Comparison of ENCODE assay signal across 8 cellular contexts in genomic region chr1:109498161-109498801, GRCh38. TPM values are rescaled to one million over a fixed set of nuclear protein-coding genes. Genes with fewer than 3 reads are reported as not detected.
DNase-seq lines count a peak whose midpoint lies in the region; ATAC-seq and TF ChIP-seq lines count a peak whose summit lies in the region.

No MANE protein-coding gene starts in this region.

- peak; percentile 37 to 61 (median 53); a peak in 5 of 6 replicates for TF ChIP-seq CTCF in HCT116 (IDR thresholded peaks at IDR 0.05 in 2 of 3, conservative IDR thresholded peaks at IDR 0.05 in 1 of 3; ENCODE audit: borderline replicate concordance in 1 of 3, insufficient read depth in 1 of 3, low read depth in 2 of 3, low read length in 2 of 3)

- no peaks in the 10 kb centered on the region for H3K9me2 ChIP-seq in HCT116 (ENCODE audit: insufficient read depth)

- no TSS peak for BruUV-seq in HCT116 (replicated peaks; lab: Mats Ljungman, UMichigan)

- H2AFZ ChIP-seq in HCT116 (ENCODE audit: low read depth, low read length, poor library complexity, severe bottlenecking), result no peak overlapping the region

- H3K4me3 ChIP-seq in HCT116 (replicated peaks in 1 of 2; ENCODE audit: low read depth in 1 of 2, low read length in 2 of 2), result no peak overlapping the region

- H3K36me3 ChIP-seq in HCT116 (ENCODE audit: control insufficient read depth in 1 of 2, insufficient read depth in 2 of 2, low read length in 2 of 2), result peaks cover 4 to 5% of the 10 kb centered on the region in 2 experiments; a peak in 1 of 4 replicates

- H3K27ac ChIP-seq in HCT116 (ENCODE audit: low read depth, low read length), result no peak overlapping the region

- RAD21 ChIA-PET in HCT116 (lab: Charles Lee; ENCODE audit: low non-redundant PET in 1 of 2, low total read pairs in 2 of 2, uncharacterized antibody in 2 of 2, unreplicated experiment in 2 of 2), result interaction anchor here in 1 of 2 experiments (1.8 kb wide), 1 partner anchor 34 kb away, joined by 6 read pairs; no protein-coding TSS in a partner anchor

- no peaks in the 10 kb centered on the region for H3K9me3 ChIP-seq in HCT116 (ENCODE audit: control insufficient read depth in 1 of 2, insufficient read depth in 1 of 2, low read depth in 1 of 2, low read length in 2 of 2)

- no peaks in the 10 kb centered on the region; the same call in 1 of the 2 replicates for H3K79me2 ChIP-seq in HCT116 (ENCODE audit: insufficient read depth, low read length)

- no peak overlapping the region for H3K9ac ChIP-seq in HCT116 (ENCODE audit: low read length)

- DNase-seq in Ammon's horn (ENCODE audit: low spot score) (peak; percentile 58), HCT116 (ENCODE audit: low read depth, low spot score) (no peak), SHP77 treated with DMSO at 0.1 percent for 48 hours (lab: John Stamatoyannopoulos, UW) (peak; percentile 83), cerebellum (ENCODE audit: low spot score) (peak; percentile 75), nucleus accumbens (lab: John Stamatoyannopoulos, UW) (peak in 33 of 56 donors; percentile 10 to 79 (median 49)), left lobe of liver (ENCODE audit: low spot score) (no peak), T-helper 1 cell (no peak)

- H3K27me3 ChIP-seq in HCT116 (ENCODE audit: insufficient read depth, low read length), result no peaks in the 10 kb centered on the region

- H3K4me2 ChIP-seq in HCT116 (ENCODE audit: low read length), result no peak overlapping the region

- CTCF ChIA-PET in HCT116 (lab: Charles Lee), result interaction anchor here (0.7 to 5.0 kb wide), 5 partner anchors 14 to 164 kb away, joined by 3 to 70 read pairs (median 3); partner anchors contain the start of gene ATXN7L2

- intact Hi-C loops in HCT116 (cut with micrococcal nuclease), result no loop called here

- TF ChIP-seq POLR2A in HCT116 (IDR thresholded peaks at IDR 0.05; ENCODE audit: borderline replicate concordance, extremely low read depth, insufficient read depth, insufficient read length), result no peak

- no peaks in the 10 kb centered on the region for H4K20me1 ChIP-seq in HCT116 (ENCODE audit: insufficient read depth)

- H3K4me1 ChIP-seq in HCT116 (ENCODE audit: control insufficient read depth in 1 of 2, insufficient read depth in 2 of 2, low read length in 2 of 2), result peaks cover 8 to 16% of the 10 kb centered on the region in 2 experiments; a peak in 2 of 4 replicates

- POLR2A ChIA-PET in HCT116 (lab: Charles Lee), result interaction anchor here (0.6 kb wide), 1 partner anchor 36 kb away, joined by 3 read pairs; no protein-coding TSS in a partner anchor

- peak; percentile 51 for TF ChIP-seq RAD21 in HCT116 (IDR thresholded peaks at IDR 0.05; ENCODE audit: low read depth)

- peak; percentile 28 for ATAC-seq in HCT116
- no peak for ATAC-seq in left lobe of liver
- ATAC-seq in HG02759 (IDR thresholded peaks at IDR 0.05; ENCODE audit: unreplicated experiment), result no peak

TF ChIP-seq in HCT116, 20 proteins besides CTCF, POLR2A, EP300 and RAD21:
- no peak for TF ChIP-seq FOSL1 (IDR thresholded peaks at IDR 0.05; ENCODE audit: low read depth)
- TF ChIP-seq TCF7L2 (IDR thresholded peaks at IDR 0.05; ENCODE audit: borderline replicate concordance, extremely low read depth, insufficient read depth, insufficient read length), result no peak
- TF ChIP-seq SRF (IDR thresholded peaks at IDR 0.05; ENCODE audit: low read depth), result no peak
- TF ChIP-seq ZNF274 (IDR thresholded peaks at IDR 0.05; ENCODE audit: low read depth, low read length), result no peak
- no peak for TF ChIP-seq ZFX (IDR thresholded peaks at IDR 0.05)
- no peak for TF ChIP-seq JUND (IDR thresholded peaks at IDR 0.05)
- no peak for TF ChIP-seq ZBTB33 (IDR thresholded peaks at IDR 0.05; ENCODE audit: extremely low read depth, insufficient replicate concordance, low read length)
- TF ChIP-seq EZH2 (IDR thresholded peaks at IDR 0.05), result no peak
- TF ChIP-seq SIN3A (IDR thresholded peaks at IDR 0.05; ENCODE audit: low read depth), result no peak
- no peak for TF ChIP-seq POLR2AphosphoS5 (IDR thresholded peaks at IDR 0.05; ENCODE audit: low read depth, low read length)
- no peak for TF ChIP-seq CEBPB (IDR thresholded peaks at IDR 0.05; ENCODE audit: low read depth)
- TF ChIP-seq YY1 (IDR thresholded peaks at IDR 0.05; ENCODE audit: extremely low read depth, insufficient replicate concordance, low read depth, low read length), result no peak
- no peak for TF ChIP-seq EGR1 (IDR thresholded peaks at IDR 0.05; ENCODE audit: low read depth)
- TF ChIP-seq REST (IDR thresholded peaks at IDR 0.05; ENCODE audit: low read depth), result no peak
- no peak for TF ChIP-seq EZH2phosphoT487 (IDR thresholded peaks at IDR 0.05; ENCODE audit: borderline replicate concordance)
- TF ChIP-seq CBX3 (IDR thresholded peaks at IDR 0.05; ENCODE audit: low read depth), result no peak
- TF ChIP-seq SP1 (IDR thresholded peaks at IDR 0.05; ENCODE audit: low read depth), result no peak
- no peak for TF ChIP-seq MAX (IDR thresholded peaks at IDR 0.05)
TF ChIP-seq in HCT116: peak in this region for 0.

RNA-seq across cellular contexts. Expression of gene CYB561D1, which starts 4.4 kb away (rescaled TPM):
- total RNA-seq in HCT116 (2021; ENCODE audit: unreplicated experiment) (5.9 TPM), cerebellum (5.4 TPM), left lobe of liver (3.3 TPM)
- 4.5 and 5.4 TPM in 2 replicates for polyA plus RNA-seq in HCT116 (2012)

RNA-seq across cellular contexts. Expression of gene AMIGO1, which starts 11.2 kb away (rescaled TPM):
- 0.10 TPM for total RNA-seq in HCT116 (2021; ENCODE audit: unreplicated experiment)
- polyA plus RNA-seq in HCT116 (2012), result 0.05 and 0.06 TPM in 2 replicates
- 10.1 TPM for total RNA-seq in cerebellum
- total RNA-seq in left lobe of liver, result 3.5 TPM

RNA-seq across cellular contexts. Expression of gene ATXN7L2, which starts 14.6 kb away (rescaled TPM):
- 7.2 TPM for total RNA-seq in HCT116 (2021; ENCODE audit: unreplicated experiment)
- polyA plus RNA-seq in HCT116 (2012), result 5.9 and 6.1 TPM in 2 replicates
- 5.6 TPM for total RNA-seq in cerebellum
- 4.3 TPM for total RNA-seq in left lobe of liver

RNA-seq across cellular contexts. Expression of gene SYPL2, which starts 31.9 kb away (rescaled TPM):
- total RNA-seq in HCT116 (2021; ENCODE audit: unreplicated experiment) (1.3 TPM), cerebellum (0.09 TPM), left lobe of liver (9.6 TPM)
- polyA plus RNA-seq in HCT116 (2012), result 0.49 and 0.91 TPM in 2 replicates

RNA-seq across cellular contexts. Expression of gene GPR61, which starts 41.4 kb away (rescaled TPM):
- not detected for total RNA-seq in HCT116 (2021; ENCODE audit: unreplicated experiment)
- 0.07 and 0.16 TPM in 2 replicates for polyA plus RNA-seq in HCT116 (2012)
- 10.9 TPM for total RNA-seq in cerebellum
- not detected for total RNA-seq in left lobe of liver

Comparison
In these comparisons a context has a peak if more than half of its experiments do, and no peak if none do; other contexts are left out.
1. DNase-seq: peak in Ammon's horn (single experiment), SHP77 treated with DMSO at 0.1 percent for 48 hours (single experiment), cerebellum (single experiment) and nucleus accumbens (33 of 56); none in HCT116 (single experiment), left lobe of liver (single experiment) and T-helper 1 cell (0 of 5).